ENCODE assay signal across 14 cellular contexts in genomic region chr3:137771401-137772230, GRCh38. TPM values are rescaled to one million over a fixed set of nuclear protein-coding genes. Genes with fewer than 3 reads are reported as not detected.
DNase-seq lines count a peak whose midpoint lies in the region; ATAC-seq and TF ChIP-seq lines count a peak whose summit lies in the region.
"Had no signal": no experiment of that assay in that cellular context is flagged by ENCODE, and none has a peak within 500 bp of the region (broad histone marks: within the 10 kb centered on the region; RNA-seq: fewer than 3 reads in every experiment).

No MANE protein-coding gene starts in this region.

- H2AFZ ChIP-seq in ACC112 (ENCODE audit: low read length, unreplicated experiment) (no peak overlapping the region), H9 (ENCODE audit: low read length) (no peak overlapping the region), neuronal stem cell (ENCODE audit: low read length) (peak overlapping the region; percentile 74)

- peaks cover 19% of the 10 kb centered on the region for H3K23me2 ChIP-seq in H9 (ENCODE audit: insufficient read length, low read depth, low read length, poor library complexity, severe bottlenecking)

- H4K20me1 ChIP-seq in H9 (ENCODE audit: control insufficient read depth, insufficient read depth, insufficient read length): no peaks in the 10 kb centered on the region

- H3K4me1 ChIP-seq in ACC112 (ENCODE audit: control insufficient read depth, insufficient read depth, low read length, unreplicated experiment) (peaks cover 3% of the 10 kb centered on the region), H9 (ENCODE audit: insufficient read depth, low read length) (0 out of 2 replicates have a peak, but pooled peaks cover 2% of the 10 kb centered on the region), neuronal stem cell (ENCODE audit: control insufficient read depth in 2 of 2, insufficient read depth in 1 of 2, low read depth in 1 of 2, low read length in 2 of 2) (peaks cover 2 to 29% of the 10 kb centered on the region in 2 donors)
- H3K4me1 ChIP-seq: colonic mucosa had no signal

- H4K5ac ChIP-seq in H9 (ENCODE audit: insufficient read length, low read depth, low read length): no peak overlapping the region

- no CpG with 5 or more reads among the region's 53 CpGs for WGBS in H9 (ENCODE audit: extremely low coverage, insufficient read length, low lambda C conversion rate)
- WGBS in neuronal stem cell (ENCODE audit: extremely low coverage in 2 of 2, insufficient read length in 2 of 2, insufficient replicate concordance in 1 of 2), 2 donors: no CpG with 5 or more reads among the region's 53 CpGs

- TF ChIP-seq CTCF in H9 (conservative IDR thresholded peaks at IDR 0.05) (no peak), endothelial cell (IDR thresholded peaks at IDR 0.05; ENCODE audit: unreplicated experiment) (no peak)

- no peak overlapping the region for H2BK12ac ChIP-seq in H9 (ENCODE audit: insufficient read length, low read depth, low read length)
- H2BK12ac ChIP-seq in neuronal stem cell (ENCODE audit: low read length): no peak overlapping the region

- H3K9ac ChIP-seq in H9 (ENCODE audit: extremely low read depth, insufficient read length, low read length): no peak overlapping the region
- H3K9ac ChIP-seq in neuronal stem cell (ENCODE audit: low read depth, low read length, poor library complexity): no peak overlapping the region

- no peak overlapping the region for H3K27ac ChIP-seq in ACC112 (ENCODE audit: low read depth, low read length)
- H3K27ac ChIP-seq in H9 (ENCODE audit: insufficient read length, low read depth, low read length): no peak overlapping the region
- H3K27ac ChIP-seq in neuronal stem cell (replicated peaks; ENCODE audit: low read length): no peak overlapping the region
- H3K27ac ChIP-seq: colonic mucosa had no signal

- H3T11ph ChIP-seq in H9 (ENCODE audit: low read length): no peak overlapping the region

- H2AK5ac ChIP-seq in H9 (ENCODE audit: insufficient read length, low read length) (no peak overlapping the region), neuronal stem cell (ENCODE audit: low read depth, low read length) (no peak overlapping the region)

- H3K27ac Mint-ChIP-seq in H9 (no peak overlapping the region), endothelial cell (ENCODE audit: unreplicated experiment) (peak overlapping the region; percentile 99)
- H3K27ac Mint-ChIP-seq: HFFc6 had no signal

- ATAC-seq in GM18867 (IDR thresholded peaks at IDR 0.05; ENCODE audit: unreplicated experiment) (no peak), GM18873 (IDR thresholded peaks at IDR 0.05; ENCODE audit: low FRiP score, unreplicated experiment) (no peak)

- no peak overlapping the region for H3K4ac ChIP-seq in H9 (ENCODE audit: low read depth, low read length)
- no peak overlapping the region for H3K4ac ChIP-seq in neuronal stem cell (ENCODE audit: low read length)

- H3K18ac ChIP-seq in H9 (ENCODE audit: insufficient read length, low read depth, low read length): no peak overlapping the region
- peak overlapping the region; percentile 4 for H3K18ac ChIP-seq in neuronal stem cell (ENCODE audit: low read length)

- H3K23ac ChIP-seq in H9 (ENCODE audit: insufficient read length, low read depth, low read length): no peak overlapping the region
- no peak overlapping the region for H3K23ac ChIP-seq in neuronal stem cell (ENCODE audit: low read depth, low read length, poor library complexity)

- H3K79me1 ChIP-seq in H9 (ENCODE audit: insufficient read depth, low read depth, low read length, poor library complexity, severe bottlenecking) (no peaks in the 10 kb centered on the region), neuronal stem cell (ENCODE audit: low read depth, low read length) (no peaks in the 10 kb centered on the region)

- no peak overlapping the region for H3K56ac ChIP-seq in H9 (ENCODE audit: insufficient read length, low read depth, low read length)

- H3K4me3 ChIP-seq in ACC112 (ENCODE audit: low read depth, low read length): 0 out of 2 replicates have a peak overlapping the region, but pooled peaks have one; percentile 25
- no peak overlapping the region for H3K4me3 ChIP-seq in neuronal stem cell (ENCODE audit: low read length in 2 of 2)
- H3K4me3 ChIP-seq: colonic mucosa had no signal

- H3K9me3 ChIP-seq in H9 (ENCODE audit: control insufficient read depth, low read depth, low read length): no peaks in the 10 kb centered on the region
- no peaks in the 10 kb centered on the region for H3K9me3 ChIP-seq in neuronal stem cell (replicated peaks in 1 of 2; ENCODE audit: control insufficient read depth in 2 of 2, insufficient read depth in 1 of 2, low read depth in 1 of 2, low read length in 2 of 2)
- H3K9me3 ChIP-seq: colonic mucosa had no signal

- H2BK15ac ChIP-seq in H9 (ENCODE audit: low read depth, low read length) (no peak overlapping the region), neuronal stem cell (ENCODE audit: low read length) (no peak overlapping the region)

- H3K4me2 ChIP-seq in H9 (ENCODE audit: insufficient read depth, insufficient read length, low read length): peak overlapping the region; percentile 68
- H3K4me2 ChIP-seq in neuronal stem cell (ENCODE audit: insufficient read depth, low read length, poor library complexity, severe bottlenecking): peak overlapping the region; percentile 44

- peak overlapping the region; percentile 47 to 83 for H3K4me3 Mint-ChIP-seq in H9
- H3K4me3 Mint-ChIP-seq in endothelial cell (ENCODE audit: unreplicated experiment): peak overlapping the region; percentile 93
- H3K4me3 Mint-ChIP-seq: HFFc6 had no signal

- H3K4me1 Mint-ChIP-seq in H9 (peaks cover 53 to 61% of the 10 kb centered on the region in 2 experiments), endothelial cell (ENCODE audit: unreplicated experiment) (peaks cover 71% of the 10 kb centered on the region)

- H2BK20ac ChIP-seq in H9 (ENCODE audit: low read depth, low read length, poor library complexity, severe bottlenecking): no peak overlapping the region

- H2BK5ac ChIP-seq in H9 (ENCODE audit: insufficient read length, low read length): no peak overlapping the region
- H2BK5ac ChIP-seq in neuronal stem cell (ENCODE audit: low read length): no peak overlapping the region

- peaks cover 100% of the 10 kb centered on the region for H3K27me3 Mint-ChIP-seq in H9 (ENCODE audit: low read depth)
- peaks cover 4% of the 10 kb centered on the region for H3K27me3 Mint-ChIP-seq in endothelial cell (ENCODE audit: unreplicated experiment)

- no peaks in the 10 kb centered on the region for H3K36me3 ChIP-seq in ACC112 (ENCODE audit: insufficient read depth, low read length)
- no peaks in the 10 kb centered on the region for H3K36me3 ChIP-seq in neuronal stem cell (replicated peaks in 1 of 2; ENCODE audit: control insufficient read depth in 2 of 2, insufficient read depth in 2 of 2, low read length in 2 of 2)
- H3K36me3 ChIP-seq: colonic mucosa had no signal

- H3K14ac ChIP-seq in H9 (ENCODE audit: insufficient read depth, low read length) (no peak overlapping the region; the same call in 1 of the 2 replicates), neuronal stem cell (ENCODE audit: low read length) (no peak overlapping the region)

- DNase-seq in H9 (peak; percentile 67), endothelial cell (ENCODE audit: low spot score) (peak; percentile 62), neuronal stem cell (ENCODE audit: low spot score) (no peak), C1 segment of cervical spinal cord (lab: John Stamatoyannopoulos, UW) (no peak), RKO (ENCODE audit: low spot score) (no peak)
- DNase-seq: colonic mucosa, DMS153, HFFc6, NCI-H2029 treated with DMSO at 0.1 percent for 48 hours, SHP77 had no signal

- H3K79me2 ChIP-seq in ACC112 (ENCODE audit: control insufficient read depth, insufficient read depth, low read length, unreplicated experiment) (no peaks in the 10 kb centered on the region), H9 (ENCODE audit: insufficient read depth, low read length) (no peaks in the 10 kb centered on the region)

- H4K8ac ChIP-seq in H9 (replicated peaks; ENCODE audit: insufficient read length, low read depth, low read length) (no peak overlapping the region), neuronal stem cell (ENCODE audit: low read depth, low read length) (no peak overlapping the region)

- H3K36me3 Mint-ChIP-seq in H9 (ENCODE audit: insufficient read depth in 1 of 3, low read depth in 3 of 3) (no peaks in the 10 kb centered on the region; a peak in 1 of 7 replicates), endothelial cell (ENCODE audit: low read depth, unreplicated experiment) (peaks cover 1% of the 10 kb centered on the region)

- H4K91ac ChIP-seq in H9 (ENCODE audit: insufficient read length, low read depth, low read length) (no peak overlapping the region), neuronal stem cell (ENCODE audit: low read depth, low read length, poor library complexity) (no peak overlapping the region)

- H3K27me3 ChIP-seq in ACC112 (ENCODE audit: insufficient read depth, low read length) (peaks cover 89% of the 10 kb centered on the region), H9 (ENCODE audit: insufficient read depth, low read length) (peaks cover 72% of the 10 kb centered on the region), neuronal stem cell (ENCODE audit: control insufficient read depth in 3 of 3, insufficient read depth in 3 of 3, low read depth in 1 of 3, low read length in 3 of 3) (peaks cover 31 to 93% (median 64%) of the 10 kb centered on the region in 3 experiments)

- H2BK120ac ChIP-seq in H9 (ENCODE audit: low read depth, low read length, poor library complexity, severe bottlenecking) (no peak overlapping the region), neuronal stem cell (ENCODE audit: low read depth, low read length) (no peak overlapping the region)

- H3K9me3 Mint-ChIP-seq in H9 (peaks cover 0 to 5% of the 10 kb centered on the region in 2 experiments; a peak in 2 of 5 replicates), endothelial cell (ENCODE audit: unreplicated experiment) (no peaks in the 10 kb centered on the region)
- H3K9me3 Mint-ChIP-seq: HFFc6 had no signal

RNA-seq across cellular contexts. Expression of gene SOX14, which starts 7.5 kb away (rescaled TPM):
- 0.35 and 0.57 TPM in 2 replicates for total RNA-seq in H9 (2021)
- 19.7 TPM for total RNA-seq in endothelial cell (ENCODE audit: unreplicated experiment)
- polyA plus RNA-seq in neuronal stem cell (2013, experiment 1 of 2): 0.01 TPM
- 0.01 TPM for polyA plus RNA-seq in neuronal stem cell (2013, experiment 2 of 2)
- total RNA-seq: colonic mucosa, HFFc6, pulmonary artery endothelial cell had no signal

Comparison
In these comparisons a context has a peak if more than half of its experiments do, and no peak if none do; other contexts are left out.
1. DNase-seq: peak in H9 (single experiment) and endothelial cell (single experiment); none in neuronal stem cell (single experiment), C1 segment of cervical spinal cord (0 of 14) and RKO (single experiment).
2. RNA of gene SOX14, which starts 7.5 kb away (total RNA-seq): 19.7 TPM in endothelial cell (single experiment); 0.35 to 0.57 TPM in H9; every median in the first group is over 10 times any median in the second.